ENCODE assay signal across 1 cellular context in genomic region chr10:104735469-104735868, GRCh38.
TF ChIP-seq lines count a peak whose summit lies in the region.

No MANE protein-coding gene starts in this region.

TF ChIP-seq in SK-N-SH treated with all-trans-retinoic acid at 6 μM for 48 hours, 23 proteins besides CTCF, POLR2A, EP300 and RAD21 (continued from another document):
- TF ChIP-seq POU6F1 (CRISPR knock-in tag; IDR thresholded peaks at IDR 0.05; ENCODE audit: borderline replicate concordance, low read depth) = no peak
- TF ChIP-seq, protein P1, sequence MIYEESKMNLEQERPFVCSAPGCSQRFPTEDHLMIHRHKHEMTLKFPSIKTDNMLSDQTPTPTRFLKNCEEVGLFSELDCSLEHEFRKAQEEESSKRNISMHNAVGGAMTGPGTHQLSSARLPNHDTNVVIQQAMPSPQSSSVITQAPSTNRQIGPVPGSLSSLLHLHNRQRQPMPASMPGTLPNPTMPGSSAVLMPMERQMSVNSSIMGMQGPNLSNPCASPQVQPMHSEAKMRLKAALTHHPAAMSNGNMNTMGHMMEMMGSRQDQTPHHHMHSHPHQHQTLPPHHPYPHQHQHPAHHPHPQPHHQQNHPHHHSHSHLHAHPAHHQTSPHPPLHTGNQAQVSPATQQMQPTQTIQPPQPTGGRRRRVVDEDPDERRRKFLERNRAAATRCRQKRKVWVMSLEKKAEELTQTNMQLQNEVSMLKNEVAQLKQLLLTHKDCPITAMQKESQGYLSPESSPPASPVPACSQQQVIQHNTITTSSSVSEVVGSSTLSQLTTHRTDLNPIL (CRISPR knock-in tag; IDR thresholded peaks at IDR 0.05; ENCODE audit: low read depth) = no peak
